ENCODE assay signal across 1 cellular context in the genomic region with DNA sequence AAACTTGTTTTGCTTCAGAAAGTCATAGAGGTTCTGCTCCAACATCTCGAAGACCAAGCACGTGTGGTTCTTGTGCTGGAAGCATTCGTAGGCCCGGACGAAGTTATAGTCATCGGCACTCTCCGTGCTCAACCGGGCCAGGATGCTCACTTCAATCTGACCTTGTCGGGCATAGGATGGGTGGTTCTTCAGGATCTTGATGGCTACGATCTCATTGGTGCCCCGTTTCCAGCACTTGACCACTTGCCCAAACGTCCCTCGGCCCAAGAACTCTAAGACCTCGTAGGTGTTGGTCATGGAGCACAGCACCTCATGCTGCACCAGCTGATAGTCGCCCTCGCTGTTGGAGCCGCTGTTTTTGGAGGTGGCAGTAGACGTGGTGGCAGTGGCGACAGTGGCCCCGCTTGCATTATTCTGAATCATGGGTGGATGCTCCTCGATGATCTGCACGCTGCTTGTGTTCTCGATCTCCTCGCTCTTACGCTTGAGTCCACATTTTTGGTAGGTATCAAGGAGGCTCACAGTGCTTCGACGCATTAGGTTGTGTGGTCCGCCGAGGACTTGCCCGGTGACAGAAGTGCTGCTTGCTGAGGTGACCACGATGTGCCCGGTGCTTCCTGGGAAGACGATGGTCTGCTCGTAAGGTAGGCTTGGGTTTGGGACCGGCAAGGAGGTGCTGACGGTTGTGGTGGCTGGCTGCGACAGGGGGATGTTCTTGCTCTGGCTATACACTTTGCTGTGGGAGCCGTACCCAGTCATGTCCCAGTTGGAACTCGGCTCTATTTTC.
TF ChIP-seq lines count a peak whose summit lies in the region.

No MANE protein-coding gene starts in this region.

TF ChIP-seq in K562, 482 proteins besides CTCF, POLR2A, EP300 and RAD21 (continued from another document):
- TF ChIP-seq, protein P1, sequence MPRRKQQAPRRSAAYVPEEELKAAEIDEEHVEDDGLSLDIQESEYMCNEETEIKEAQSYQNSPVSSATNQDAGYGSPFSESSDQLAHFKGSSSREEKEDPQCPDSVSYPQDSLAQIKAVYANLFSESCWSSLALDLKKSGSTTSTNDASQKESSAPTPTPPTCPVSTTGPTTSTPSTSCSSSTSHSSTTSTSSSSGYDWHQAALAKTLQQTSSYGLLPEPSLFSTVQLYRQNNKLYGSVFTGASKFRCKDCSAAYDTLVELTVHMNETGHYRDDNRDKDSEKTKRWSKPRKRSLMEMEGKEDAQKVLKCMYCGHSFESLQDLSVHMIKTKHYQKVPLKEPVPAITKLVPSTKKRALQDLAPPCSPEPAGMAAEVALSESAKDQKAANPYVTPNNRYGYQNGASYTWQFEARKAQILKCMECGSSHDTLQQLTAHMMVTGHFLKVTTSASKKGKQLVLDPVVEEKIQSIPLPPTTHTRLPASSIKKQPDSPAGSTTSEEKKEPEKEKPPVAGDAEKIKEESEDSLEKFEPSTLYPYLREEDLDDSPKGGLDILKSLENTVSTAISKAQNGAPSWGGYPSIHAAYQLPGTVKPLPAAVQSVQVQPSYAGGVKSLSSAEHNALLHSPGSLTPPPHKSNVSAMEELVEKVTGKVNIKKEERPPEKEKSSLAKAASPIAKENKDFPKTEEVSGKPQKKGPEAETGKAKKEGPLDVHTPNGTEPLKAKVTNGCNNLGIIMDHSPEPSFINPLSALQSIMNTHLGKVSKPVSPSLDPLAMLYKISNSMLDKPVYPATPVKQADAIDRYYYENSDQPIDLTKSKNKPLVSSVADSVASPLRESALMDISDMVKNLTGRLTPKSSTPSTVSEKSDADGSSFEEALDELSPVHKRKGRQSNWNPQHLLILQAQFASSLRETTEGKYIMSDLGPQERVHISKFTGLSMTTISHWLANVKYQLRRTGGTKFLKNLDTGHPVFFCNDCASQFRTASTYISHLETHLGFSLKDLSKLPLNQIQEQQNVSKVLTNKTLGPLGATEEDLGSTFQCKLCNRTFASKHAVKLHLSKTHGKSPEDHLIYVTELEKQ (CRISPR knock-in tag; IDR thresholded peaks at IDR 0.05) = no peak
- TF ChIP-seq IFI16 (CRISPR knock-in tag; IDR thresholded peaks at IDR 0.05) = no peak
